ENCODE assay signal across 17 cellular contexts in the genomic region with DNA sequence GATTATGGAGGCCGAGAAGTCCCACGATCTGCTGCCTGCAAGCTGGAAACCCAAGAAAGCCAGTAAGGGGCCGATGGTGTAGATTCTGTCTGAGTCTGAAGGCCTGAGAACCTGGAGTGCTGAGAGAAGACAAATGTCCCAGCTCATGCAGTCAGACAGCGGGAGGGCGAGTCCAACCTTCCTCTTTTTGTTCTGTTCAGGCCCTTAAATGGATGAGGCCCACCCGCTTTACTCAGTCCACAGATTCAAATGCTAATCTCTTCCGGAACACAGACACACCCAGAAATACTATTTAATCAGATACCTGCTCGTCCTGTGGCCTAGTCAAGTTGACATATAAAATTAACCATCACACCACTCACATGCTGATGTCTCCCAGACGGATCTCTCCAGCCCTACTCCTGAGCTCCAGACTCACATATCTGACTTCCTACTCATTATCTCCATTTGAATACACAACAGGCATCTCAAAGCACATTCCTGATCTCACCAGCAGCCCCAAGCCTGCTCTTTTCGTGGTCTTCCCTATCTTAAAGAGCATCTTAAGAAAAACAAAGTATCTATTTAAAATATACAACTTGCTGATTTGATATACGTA. TPM values are rescaled to one million over a fixed set of nuclear protein-coding genes. Genes with fewer than 3 reads are reported as not detected.
DNase-seq lines count a peak whose midpoint lies in the region; ATAC-seq and TF ChIP-seq lines count a peak whose summit lies in the region.
"Had no signal": no experiment of that assay in that cellular context is flagged by ENCODE, and none has a peak within 500 bp of the region (broad histone marks: within the 10 kb centered on the region; RNA-seq: fewer than 3 reads in every experiment).

No MANE protein-coding gene starts in this region.

- H3K27ac ChIP-seq in HUES64 (ENCODE audit: low read depth, low read length) (peak overlapping the region; percentile 74; the same call in 1 of the 2 replicates), substantia nigra (ENCODE audit: low read depth, low read length, poor library complexity, severe bottlenecking) (no peak overlapping the region)

- DNase-seq in ACHN: peak; percentile 41
- peak; percentile 73 for DNase-seq in astrocyte of the cerebellum (ENCODE audit: low read depth)
- peak in 1 of 2 donors; percentile 25 for DNase-seq in left colon
- no peak for DNase-seq in activated CD4-positive, alpha-beta T cell treated with anti-CD3 and anti-CD28 coated beads, Interleukin-2, amount 10 ng/mL, durations not matched to agents 7 days and 5 days
- no peak for DNase-seq in substantia nigra (lab: John Stamatoyannopoulos, UW)
- DNase-seq in HT-29 (ENCODE audit: low spot score): no peak
- DNase-seq: activated CD4-positive, alpha-beta T cell treated with anti-CD3 and anti-CD28 coated beads for 48 hours; activated naive CD4-positive, alpha-beta T cell treated with anti-CD3 and anti-CD28 coated beads, Interleukin-2, amount 10 ng/mL, durations not matched to agents 7 days and 5 days; effector CD8-positive, alpha-beta T cell; hypothalamus; NCI-H2081 treated with DMSO at 0.1 percent for 48 hours; stimulated activated naive B cell treated with anti-CD40 and anti-IgM and Interleukin-4, amounts not matched to agents 10 μg/mL and 1 μg/mL and 100 μg/mL, for 72 hours had no signal

- H3K4me1 Mint-ChIP-seq in activated CD4-positive, alpha-beta T cell treated with anti-CD3 and anti-CD28 coated beads, Interleukin-2, amount 10 ng/mL, durations not matched to agents 7 days and 5 days: peaks cover 29% of the 10 kb centered on the region

- peaks cover 15% of the 10 kb centered on the region for H3K36me3 ChIP-seq in HUES64 (ENCODE audit: insufficient read depth, low read length)

- H3K4me3 ChIP-seq in HUES64 (ENCODE audit: low read length) (no peak overlapping the region), astrocyte of the cerebellum (ENCODE audit: low read depth, low read length) (no peak overlapping the region)

- intact Hi-C loops in left colon (cut with DNase I, micrococcal nuclease): no loop called here

- H3K27ac Mint-ChIP-seq in activated CD4-positive, alpha-beta T cell treated with anti-CD3 and anti-CD28 coated beads, Interleukin-2, amount 10 ng/mL, durations not matched to agents 7 days and 5 days: no peak overlapping the region
- H3K27ac Mint-ChIP-seq: activated naive CD4-positive, alpha-beta T cell treated with anti-CD3 and anti-CD28 coated beads, Interleukin-2, amount 10 ng/mL, durations not matched to agents 7 days and 5 days had no signal

- H3K36me3 Mint-ChIP-seq in activated CD4-positive, alpha-beta T cell treated with anti-CD3 and anti-CD28 coated beads, Interleukin-2, amount 10 ng/mL, durations not matched to agents 7 days and 5 days (ENCODE audit: low read depth): peaks cover 10% of the 10 kb centered on the region

- no peaks in the 10 kb centered on the region for H3K9me3 Mint-ChIP-seq in activated CD4-positive, alpha-beta T cell treated with anti-CD3 and anti-CD28 coated beads, Interleukin-2, amount 10 ng/mL, durations not matched to agents 7 days and 5 days
- H3K9me3 Mint-ChIP-seq: activated naive CD4-positive, alpha-beta T cell treated with anti-CD3 and anti-CD28 coated beads, Interleukin-2, amount 10 ng/mL, durations not matched to agents 7 days and 5 days; naive thymus-derived CD8-positive, alpha-beta T cell had no signal

- 41% methylated on average over 10 of the region's 11 CpGs for WGBS in HUES64

- H3K4me3 Mint-ChIP-seq in activated CD4-positive, alpha-beta T cell treated with anti-CD3 and anti-CD28 coated beads, Interleukin-2, amount 10 ng/mL, durations not matched to agents 7 days and 5 days: no peak overlapping the region
- H3K4me3 Mint-ChIP-seq: activated naive CD4-positive, alpha-beta T cell treated with anti-CD3 and anti-CD28 coated beads, Interleukin-2, amount 10 ng/mL, durations not matched to agents 7 days and 5 days; naive thymus-derived CD8-positive, alpha-beta T cell; stimulated activated naive B cell treated with anti-CD40 and anti-IgM and Interleukin-4, amounts not matched to agents 10 μg/mL and 1 μg/mL and 100 μg/mL, for 72 hours had no signal

- no peaks in the 10 kb centered on the region for H3K9me3 ChIP-seq in HUES64 (ENCODE audit: insufficient read depth, low read depth, low read length)

- peaks cover 30% of the 10 kb centered on the region for H3K4me1 ChIP-seq in HUES64 (ENCODE audit: insufficient read depth, low read length)

- POLR2A ChIA-PET in activated CD4-positive, alpha-beta T cell treated with anti-CD3 and anti-CD28 coated beads, Interleukin-2, amount 10 ng/mL, durations not matched to agents 7 days and 5 days (lab: Charles Lee): no interaction called here

- no peaks in the 10 kb centered on the region for H3K27me3 Mint-ChIP-seq in activated CD4-positive, alpha-beta T cell treated with anti-CD3 and anti-CD28 coated beads, Interleukin-2, amount 10 ng/mL, durations not matched to agents 7 days and 5 days
- H3K27me3 Mint-ChIP-seq: activated naive CD4-positive, alpha-beta T cell treated with anti-CD3 and anti-CD28 coated beads, Interleukin-2, amount 10 ng/mL, durations not matched to agents 7 days and 5 days; naive thymus-derived CD8-positive, alpha-beta T cell; stimulated activated naive B cell treated with anti-CD40 and anti-IgM and Interleukin-4, amounts not matched to agents 10 μg/mL and 1 μg/mL and 100 μg/mL, for 72 hours had no signal

- in situ Hi-C loops in ACHN (cut with HindIII; ENCODE audit: low pct_ligation_motif_present, low pct_unique_long_range_greater_than_20kb, low sequenced_read_pairs) (no loop called here), astrocyte of the cerebellum (cut with HindIII; ENCODE audit: low sequenced_read_pairs) (no loop called here)

- no peak overlapping the region for H3K9ac ChIP-seq in HUES64 (ENCODE audit: low read depth, low read length)

- no peak for TF ChIP-seq CTCF in astrocyte of the cerebellum (IDR thresholded peaks at IDR 0.05; ENCODE audit: low read depth, low read length, missing control alignments)

- CTCF ChIA-PET in activated CD4-positive, alpha-beta T cell treated with anti-CD3 and anti-CD28 coated beads, Interleukin-2, amount 10 ng/mL, durations not matched to agents 7 days and 5 days (lab: Charles Lee): interaction anchor here (0.8 kb wide), 1 partner anchor 25 kb away, joined by 3 read pairs; no protein-coding TSS in a partner anchor

- ATAC-seq in left colon: peak; percentile 50
- no peak for ATAC-seq in HG03159 (IDR thresholded peaks at IDR 0.05; ENCODE audit: unreplicated experiment)
- ATAC-seq: naive thymus-derived CD8-positive, alpha-beta T cell; stimulated activated naive B cell treated with anti-CD40 and anti-IgM and Interleukin-4, amounts not matched to agents 10 μg/mL and 1 μg/mL and 100 μg/mL, for 72 hours had no signal

- no peaks in the 10 kb centered on the region for H3K27me3 ChIP-seq in HUES64 (ENCODE audit: insufficient read depth, low read length)

RNA-seq across cellular contexts. Expression of gene SRC, which starts 26.7 kb away (rescaled TPM):
- 20.4 TPM for polyA plus RNA-seq in HUES64 (2013, experiment 1 of 2)
- 22.5 TPM for polyA plus RNA-seq in HUES64 (2013, experiment 2 of 2)
- total RNA-seq in left colon: 100 to 1,000 TPM; 117 to 121 TPM
- 1 to 10 TPM; 2.1 to 2.6 TPM for total RNA-seq in activated CD4-positive, alpha-beta T cell treated with anti-CD3 and anti-CD28 coated beads, Interleukin-2, amount 10 ng/mL, durations not matched to agents 7 days and 5 days
- 113 and 161 TPM in 2 replicates for total RNA-seq in HT-29 (2014; rRNA removed; shearing (Covaris generic))

RNA-seq across cellular contexts. Expression of gene MANBAL, which starts 29.8 kb away (rescaled TPM):
- polyA plus RNA-seq in HUES64 (2013, experiment 1 of 2): 52.0 TPM
- 52.9 TPM for polyA plus RNA-seq in HUES64 (2013, experiment 2 of 2)
- total RNA-seq in left colon: 10 to 100 TPM; 35.3 to 37.2 TPM
- 10 to 100 TPM; 10.9 to 11.0 TPM for total RNA-seq in activated CD4-positive, alpha-beta T cell treated with anti-CD3 and anti-CD28 coated beads, Interleukin-2, amount 10 ng/mL, durations not matched to agents 7 days and 5 days
- 28.0 and 33.1 TPM in 2 replicates for total RNA-seq in HT-29 (2014; rRNA removed; shearing (Covaris generic))

RNA-seq across cellular contexts. Expression of gene GHRH, which starts 57.6 kb away (rescaled TPM):
- not detected for polyA plus RNA-seq in HUES64 (2013, experiment 1 of 2)
- polyA plus RNA-seq in HUES64 (2013, experiment 2 of 2): not detected
- not detected for total RNA-seq in left colon
- total RNA-seq in activated CD4-positive, alpha-beta T cell treated with anti-CD3 and anti-CD28 coated beads, Interleukin-2, amount 10 ng/mL, durations not matched to agents 7 days and 5 days: not detected
- not detected in 2 replicates for total RNA-seq in HT-29 (2014; rRNA removed; shearing (Covaris generic))
- total RNA-seq: G401; HT1080; naive thymus-derived CD8-positive, alpha-beta T cell had no signal
- polyA plus RNA-seq: naive thymus-derived CD8-positive, alpha-beta T cell had no signal

Comparison
In these comparisons a context has a peak if more than half of its experiments do, and no peak if none do; other contexts are left out.
1. DNase-seq: peak in ACHN (single experiment) and astrocyte of the cerebellum (single experiment); none in activated CD4-positive, alpha-beta T cell treated with anti-CD3 and anti-CD28 coated beads, Interleukin-2, amount 10 ng/mL, durations not matched to agents 7 days and 5 days (single experiment), substantia nigra (0 of 49) and HT-29 (single experiment).
2. RNA of gene SRC, which starts 26.7 kb away (total RNA-seq): 113 to 161 TPM in HT-29 and 117 to 121 TPM in left colon; 2.1 to 2.6 TPM in activated CD4-positive, alpha-beta T cell treated with anti-CD3 and anti-CD28 coated beads, Interleukin-2, amount 10 ng/mL, durations not matched to agents 7 days and 5 days; every median in the first group is over 10 times any median in the second.